8 cellular contexts compared by ENCODE assay signal in the genomic region with DNA sequence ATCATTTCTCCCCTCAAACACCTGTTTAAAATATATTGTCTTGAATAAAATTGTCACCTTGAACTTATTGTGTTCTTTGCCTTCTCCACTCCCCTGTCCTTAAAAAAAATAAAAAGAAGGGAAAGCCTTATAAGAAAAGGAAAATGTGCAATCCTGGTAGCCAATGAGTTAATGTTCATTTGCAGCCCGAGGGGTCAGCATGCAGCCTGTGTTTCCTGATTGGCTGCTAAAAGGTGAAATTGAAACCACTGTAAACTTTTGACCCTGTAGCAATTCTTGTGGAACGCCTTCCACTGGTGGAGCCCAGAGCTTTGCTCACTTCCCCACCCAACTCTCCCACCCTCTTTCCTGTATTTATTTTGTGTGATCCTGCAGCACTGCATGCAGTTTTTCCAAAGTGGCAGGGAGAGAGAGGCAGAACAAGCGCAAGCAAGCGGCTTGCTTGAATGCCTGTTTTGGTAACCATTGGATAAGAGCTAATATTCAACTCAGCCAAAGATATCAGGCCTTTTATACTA.
DNase-seq lines count a peak whose midpoint lies in the region; ATAC-seq and TF ChIP-seq lines count a peak whose summit lies in the region.

No MANE protein-coding gene starts in this region.

- H3K4me1 ChIP-seq in ascending aorta: peaks cover 0 to 30% of the 10 kb centered on the region in 2 donors
- peaks cover 0 to 78% of the 10 kb centered on the region in 2 donors for H3K4me1 ChIP-seq in right atrium auricular region

- peak; percentile 56 for ATAC-seq in HG03139 (IDR thresholded peaks at IDR 0.05; ENCODE audit: unreplicated experiment)
- ATAC-seq in HG03469 (IDR thresholded peaks at IDR 0.05; ENCODE audit: unreplicated experiment): no peak

- no peak overlapping the region for H3K27ac Mint-ChIP-seq in activated naive CD4-positive, alpha-beta T cell treated with anti-CD3 and anti-CD28 coated beads, Interleukin-2, amount 10 ng/mL, durations not matched to agents 7 days and 5 days

- H3K4me1 Mint-ChIP-seq in activated naive CD4-positive, alpha-beta T cell treated with anti-CD3 and anti-CD28 coated beads, Interleukin-2, amount 10 ng/mL, durations not matched to agents 7 days and 5 days: peaks cover 70% of the 10 kb centered on the region

- intact Hi-C loops in ascending aorta (cut with DNase I): loop anchor here (5.0 kb wide), 1 partner anchor 74 kb away; a partner anchor contains a TSS

- TF ChIP-seq CTCF in ascending aorta (IDR thresholded peaks at IDR 0.05): no peak
- peak in 1 of 2 donors; percentile 16 for TF ChIP-seq CTCF in right atrium auricular region (IDR thresholded peaks at IDR 0.05)
- no peak for TF ChIP-seq CTCF in retinal pigment epithelial cell (conservative IDR thresholded peaks at IDR 0.05; ENCODE audit: low read depth, low read length)

- CTCF ChIA-PET in activated naive CD4-positive, alpha-beta T cell treated with anti-CD3 and anti-CD28 coated beads, Interleukin-2, amount 10 ng/mL, durations not matched to agents 7 days and 5 days (lab: Charles Lee): interaction anchor here (0.6 to 1.4 kb wide), 4 partner anchors 8 to 134 kb away, joined by 3 to 5 read pairs (median 4); no protein-coding TSS in a partner anchor

- peaks cover 2 to 5% of the 10 kb centered on the region in 2 donors for H3K9me3 ChIP-seq in ascending aorta
- peaks cover 0 to 4% of the 10 kb centered on the region in 2 donors for H3K9me3 ChIP-seq in right atrium auricular region

- H3K4me3 ChIP-seq in ascending aorta (peak overlapping the region; percentile 20 to 34), right atrium auricular region (peak overlapping the region in 1 of 2 donors; percentile 7), retinal pigment epithelial cell (ENCODE audit: low read length) (no peak overlapping the region)

- H3K4me3 Mint-ChIP-seq in activated naive CD4-positive, alpha-beta T cell treated with anti-CD3 and anti-CD28 coated beads, Interleukin-2, amount 10 ng/mL, durations not matched to agents 7 days and 5 days: peak overlapping the region; percentile 7

- H3K9me3 Mint-ChIP-seq in activated naive CD4-positive, alpha-beta T cell treated with anti-CD3 and anti-CD28 coated beads, Interleukin-2, amount 10 ng/mL, durations not matched to agents 7 days and 5 days: no peaks in the 10 kb centered on the region

- peaks cover 28% of the 10 kb centered on the region for H3K36me3 Mint-ChIP-seq in activated naive CD4-positive, alpha-beta T cell treated with anti-CD3 and anti-CD28 coated beads, Interleukin-2, amount 10 ng/mL, durations not matched to agents 7 days and 5 days

- H3K27me3 ChIP-seq in ascending aorta: no peaks in the 10 kb centered on the region
- no peaks in the 10 kb centered on the region for H3K27me3 ChIP-seq in right atrium auricular region

- H3K27me3 Mint-ChIP-seq in activated naive CD4-positive, alpha-beta T cell treated with anti-CD3 and anti-CD28 coated beads, Interleukin-2, amount 10 ng/mL, durations not matched to agents 7 days and 5 days: no peaks in the 10 kb centered on the region

- H3K27ac ChIP-seq in ascending aorta (peak overlapping the region in 1 of 2 donors; percentile 48), right atrium auricular region (peak overlapping the region; percentile 40 to 41)

- peak; percentile 37 for DNase-seq in activated naive CD4-positive, alpha-beta T cell treated with anti-CD3 and anti-CD28 coated beads, Interleukin-2, amount 10 ng/mL, durations not matched to agents 7 days and 5 days
- no peak for DNase-seq in activated naive CD4-positive, alpha-beta T cell (lab: John Stamatoyannopoulos, UW)
- DNase-seq in NCI-H748 treated with DMSO at 0.1 percent for 48 hours (lab: John Stamatoyannopoulos, UW) (peak; percentile 40), ascending aorta (ENCODE audit: low spot score in 2 of 2) (peak in 1 of 2 donors; percentile 71), right atrium auricular region (ENCODE audit: low spot score) (peak; percentile 78), retinal pigment epithelial cell (ENCODE audit: low read depth) (peak; percentile 74)

- peaks cover 0 to 1% of the 10 kb centered on the region in 2 donors for H3K36me3 ChIP-seq in ascending aorta
- H3K36me3 ChIP-seq in right atrium auricular region: no peaks in the 10 kb centered on the region

Comparison
In these comparisons a context has a peak if more than half of its experiments do, and no peak if none do; other contexts are left out.
1. DNase-seq: peak in activated naive CD4-positive, alpha-beta T cell treated with anti-CD3 and anti-CD28 coated beads, Interleukin-2, amount 10 ng/mL, durations not matched to agents 7 days and 5 days (single experiment), NCI-H748 treated with DMSO at 0.1 percent for 48 hours (single experiment), right atrium auricular region (single experiment) and retinal pigment epithelial cell (single experiment); none in activated naive CD4-positive, alpha-beta T cell (0 of 4).